In genomic region chr1:179089827-179090482, GRCh38 we compare ENCODE assay signal across 18 cellular contexts. TPM values are rescaled to one million over a fixed set of nuclear protein-coding genes. Genes with fewer than 3 reads are reported as not detected.
DNase-seq lines count a peak whose midpoint lies in the region; ATAC-seq and TF ChIP-seq lines count a peak whose summit lies in the region.
"Had no signal": no experiment of that assay in that cellular context is flagged by ENCODE, and none has a peak within 500 bp of the region (broad histone marks: within the 10 kb centered on the region; RNA-seq: fewer than 3 reads in every experiment).

No MANE protein-coding gene starts in this region.

- no peak for TF ChIP-seq CTCF in RWPE1 (conservative IDR thresholded peaks at IDR 0.05; ENCODE audit: low read depth)
- no peak for TF ChIP-seq CTCF in gastroesophageal sphincter (IDR thresholded peaks at IDR 0.05)
- TF ChIP-seq CTCF in gastrocnemius medialis (IDR thresholded peaks at IDR 0.05 in 4 of 5, conservative IDR thresholded peaks at IDR 0.05 in 1 of 5), result no peak
- TF ChIP-seq CTCF in left lung (IDR thresholded peaks at IDR 0.05), result no peak

- H3K4me1 Mint-ChIP-seq in activated T-cell treated with anti-CD3 and anti-CD28 coated beads, Interleukin-2, amount 50 U/mL, for 24 hours (ENCODE audit: low read depth), result peaks cover 4% of the 10 kb centered on the region
- H3K4me1 Mint-ChIP-seq: neural progenitor cell had no signal

- H3K36me3 ChIP-seq in gastroesophageal sphincter, result peaks cover 0 to 94% of the 10 kb centered on the region in 2 donors
- peaks cover 0 to 52% of the 10 kb centered on the region in 2 donors for H3K36me3 ChIP-seq in gastrocnemius medialis
- H3K36me3 ChIP-seq in left lung, result peaks cover 0 to 95% of the 10 kb centered on the region in 2 donors
- H3K36me3 ChIP-seq: neural progenitor cell had no signal

- no peaks in the 10 kb centered on the region for H3K9me3 ChIP-seq in gastroesophageal sphincter
- no peaks in the 10 kb centered on the region for H3K9me3 ChIP-seq in gastrocnemius medialis
- H3K9me3 ChIP-seq in left lung, result no peaks in the 10 kb centered on the region
- H3K9me3 ChIP-seq: thyroid gland had no signal

- no peaks in the 10 kb centered on the region for H3K27me3 Mint-ChIP-seq in activated T-cell treated with anti-CD3 and anti-CD28 coated beads, Interleukin-2, amount 50 U/mL, for 24 hours

- TF ChIP-seq POLR2A in gastroesophageal sphincter (IDR thresholded peaks at IDR 0.05), result no peak
- no peak for TF ChIP-seq POLR2A in gastrocnemius medialis (IDR thresholded peaks at IDR 0.05)

- H3K9me3 Mint-ChIP-seq in activated T-cell treated with anti-CD3 and anti-CD28 coated beads, Interleukin-2, amount 50 U/mL, for 24 hours, result no peaks in the 10 kb centered on the region
- H3K9me3 Mint-ChIP-seq: CD8-positive, alpha-beta T cell; neural progenitor cell had no signal

- TF ChIP-seq EP300 in gastroesophageal sphincter (IDR thresholded peaks at IDR 0.05), result no peak

- H3K27ac ChIP-seq in RWPE1 (peak overlapping the region; percentile 78), gastroesophageal sphincter (peak overlapping the region in 3 of 4 donors; percentile 32 to 65 (median 48)), gastrocnemius medialis (peak overlapping the region; percentile 81 to 83 (median 82)), left lung (no peak overlapping the region)
- H3K27ac ChIP-seq: HL-60, neural progenitor cell, thyroid gland had no signal

- 40 to 86% methylated on average over 1 to 12 of the region's 16 CpGs for WGBS in gastroesophageal sphincter (ENCODE audit: low coverage in 1 of 2), 2 donors

- H3K27ac Mint-ChIP-seq in activated T-cell treated with anti-CD3 and anti-CD28 coated beads, Interleukin-2, amount 50 U/mL, for 24 hours, result peak overlapping the region; percentile 69
- H3K27ac Mint-ChIP-seq: CD8-positive, alpha-beta T cell had no signal

- peaks cover 94% of the 10 kb centered on the region for H3K36me3 Mint-ChIP-seq in activated T-cell treated with anti-CD3 and anti-CD28 coated beads, Interleukin-2, amount 50 U/mL, for 24 hours (ENCODE audit: low read depth)

- H3K27me3 ChIP-seq in gastroesophageal sphincter (no peaks in the 10 kb centered on the region), gastrocnemius medialis (no peaks in the 10 kb centered on the region), left lung (no peaks in the 10 kb centered on the region)
- H3K27me3 ChIP-seq: neural progenitor cell, thyroid gland had no signal

- POLR2A ChIA-PET in RWPE1 (lab: Yijun Ruan, JAX; ENCODE audit: low non-redundant PET), result no interaction called here

- CTCF ChIA-PET in RWPE1 (lab: Yijun Ruan, JAX), result interaction anchor here (0.5 to 0.6 kb wide), 2 partner anchors 11 to 228 kb away, joined by 3 read pairs; no protein-coding TSS in a partner anchor

- H3K4me3 Mint-ChIP-seq in activated T-cell treated with anti-CD3 and anti-CD28 coated beads, Interleukin-2, amount 50 U/mL, for 24 hours, result no peak overlapping the region
- H3K4me3 Mint-ChIP-seq: CD8-positive, alpha-beta T cell; neural progenitor cell had no signal

- in situ Hi-C loops in gastrocnemius medialis (cut with MboI; ENCODE audit: low sequenced_read_pairs in 4 of 4), result loop anchor here in 1 of 4 donors (25.0 kb wide), 1 partner anchor 722 kb away; no protein-coding TSS in a partner anchor

- H3K4me1 ChIP-seq in gastroesophageal sphincter, result peaks cover 0 to 42% (median 14%) of the 10 kb centered on the region in 3 donors
- peaks cover 25 to 32% of the 10 kb centered on the region in 2 donors for H3K4me1 ChIP-seq in gastrocnemius medialis
- H3K4me1 ChIP-seq in left lung, result peaks cover 0 to 13% of the 10 kb centered on the region in 2 donors
- H3K4me1 ChIP-seq: thyroid gland had no signal

- intact Hi-C loops in gastrocnemius medialis (cut with DNase I; ENCODE audit: low total_unique reads) (loop anchor here (10.0 kb wide), 1 partner anchor 555 kb away; no protein-coding TSS in a partner anchor), left lung (cut with DNase I) (loop anchor here in 1 of 2 donors (10.0 kb wide), 1 partner anchor 275 kb away; the partner anchor contains the start of gene AXDND1)

- ATAC-seq in gastroesophageal sphincter, result no peak
- peak; percentile 7 to 9 for ATAC-seq in gastrocnemius medialis
- no peak for ATAC-seq in left lung
- ATAC-seq in HG03045 (IDR thresholded peaks at IDR 0.05; ENCODE audit: unreplicated experiment), result no peak
- ATAC-seq: CD8-positive, alpha-beta T cell had no signal

- no peak for DNase-seq in activated T-cell treated with anti-CD3 and anti-CD28 coated beads, Interleukin-2, amount 50 U/mL, for 24 hours
- DNase-seq in activated T-cell treated with anti-CD3 and anti-CD28 coated beads, Interleukin-2, amount 50 U/mL, for 48 hours, result no peak
- no peak for DNase-seq in RWPE1 (ENCODE audit: low spot score)
- no peak for DNase-seq in gastrocnemius medialis
- DNase-seq in left lung, result no peak
- DNase-seq in NCI-H128 (lab: John Stamatoyannopoulos, UW; ENCODE audit: unreplicated experiment), result no peak
- DNase-seq: activated CD4-positive, alpha-beta T cell treated with anti-CD3 and anti-CD28 coated beads, Interleukin-2, amount 50 U/mL, for 4 hours; activated effector memory CD4-positive, alpha-beta T cell treated with Interleukin-2 at 50 U/mL for 16 hours; CD8-positive, alpha-beta T cell; NCI-H146; NCI-H446; T-helper 9 cell; thyroid gland had no signal

- H3K4me3 ChIP-seq in gastroesophageal sphincter (no peak overlapping the region), gastrocnemius medialis (no peak overlapping the region), left lung (no peak overlapping the region)
- H3K4me3 ChIP-seq: lung, neural progenitor cell, thyroid gland had no signal

RNA-seq across cellular contexts. Expression of gene TOR3A, which starts 8.1 kb away (rescaled TPM):
- total RNA-seq in gastroesophageal sphincter (10 to 100 TPM; 17.8 to 40.5 (median 31.4) TPM), gastrocnemius medialis (10 to 100 TPM; 19.2 to 78.6 (median 29.0) TPM), left lung (10 to 100 TPM; 23.6 to 30.0 TPM)

Comparison
In these comparisons a context has a peak if more than half of its experiments do, and no peak if none do; other contexts are left out.
1. H3K27ac ChIP-seq: peak in RWPE1 (single experiment), gastroesophageal sphincter (3 of 4) and gastrocnemius medialis (4 of 4); none in left lung (0 of 2).
2. ATAC-seq: peak in gastrocnemius medialis (2 of 2); none in gastroesophageal sphincter (single experiment), left lung (single experiment) and HG03045 (single experiment).